ENCODE assay signal across 1 cellular context in genomic region chr3:52218026-52218425, GRCh38.
TF ChIP-seq lines count a peak whose summit lies in the region.

No MANE protein-coding gene starts in this region.

TF ChIP-seq in IMR-90, 13 proteins besides CTCF, POLR2A, EP300 and RAD21:
- TF ChIP-seq FOS (IDR thresholded peaks at IDR 0.05; ENCODE audit: low read depth, low read length) = no peak
- no peak for TF ChIP-seq USF2 (IDR thresholded peaks at IDR 0.05; ENCODE audit: low read depth, low read length)
- TF ChIP-seq CHD1 (IDR thresholded peaks at IDR 0.05; ENCODE audit: low read depth, low read length) = no peak
- no peak for TF ChIP-seq BHLHE40 (IDR thresholded peaks at IDR 0.05; ENCODE audit: low read depth, low read length)
- TF ChIP-seq CEBPB (IDR thresholded peaks at IDR 0.05; ENCODE audit: low read depth, low read length) = no peak
- no peak for TF ChIP-seq MAFK (IDR thresholded peaks at IDR 0.05; ENCODE audit: low read depth, low read length)
